9 cellular contexts compared by ENCODE assay signal in genomic region chr15:42118650-42119531, GRCh38. TPM values are rescaled to one million over a fixed set of nuclear protein-coding genes. Genes with fewer than 3 reads are reported as not detected.
DNase-seq lines count a peak whose midpoint lies in the region; TF ChIP-seq lines count a peak whose summit lies in the region.
"Had no signal": no experiment of that assay in that cellular context is flagged by ENCODE, and none has a peak within 500 bp of the region (broad histone marks: within the 10 kb centered on the region; RNA-seq: fewer than 3 reads in every experiment).

No MANE protein-coding gene starts in this region.

- peaks cover 11% of the 10 kb centered on the region for H3K27me3 Mint-ChIP-seq in T-helper 2 cell treated with Interferon-gamma antibody and Interleukin-4, amounts not matched to agents 5 μg/mL and 100 μg/mL, for 36 hours (ENCODE audit: low read depth)
- peaks cover 3% of the 10 kb centered on the region for H3K27me3 Mint-ChIP-seq in activated naive CD8-positive, alpha-beta T cell treated with anti-CD3 and anti-CD28 coated beads for 36 hours

- H3K9ac ChIP-seq in mucosa of rectum (ENCODE audit: low read depth in 1 of 2, low read length in 2 of 2), result peak overlapping the region; percentile 49 to 58

- H3K4me3 ChIP-seq in NB4 (ENCODE audit: low read depth, low read length) (no peak overlapping the region), mucosa of rectum (ENCODE audit: low read length in 2 of 2) (peak overlapping the region; percentile 56 to 73)

- no peak overlapping the region for H3K4me3 Mint-ChIP-seq in T-helper 2 cell treated with Interferon-gamma antibody and Interleukin-4, amounts not matched to agents 5 μg/mL and 100 μg/mL, for 36 hours
- H3K4me3 Mint-ChIP-seq in activated naive CD8-positive, alpha-beta T cell treated with anti-CD3 and anti-CD28 coated beads for 36 hours, result no peak overlapping the region

- H3K36me3 ChIP-seq in mucosa of rectum (ENCODE audit: control insufficient read depth in 2 of 2, insufficient read depth in 2 of 2, low read length in 2 of 2), result no peaks in the 10 kb centered on the region

- peaks cover 0 to 2% of the 10 kb centered on the region in 2 donors for H3K27me3 ChIP-seq in mucosa of rectum (ENCODE audit: control insufficient read depth in 2 of 2, insufficient read depth in 2 of 2, low read length in 2 of 2)

- H3K4me1 ChIP-seq in mucosa of rectum (ENCODE audit: control insufficient read depth in 2 of 2, insufficient read depth in 2 of 2, low read length in 2 of 2), result peaks cover 14 to 16% of the 10 kb centered on the region in 2 donors

- H3K36me3 Mint-ChIP-seq in T-helper 2 cell treated with Interferon-gamma antibody and Interleukin-4, amounts not matched to agents 5 μg/mL and 100 μg/mL, for 36 hours (ENCODE audit: low read depth), result no peaks in the 10 kb centered on the region
- H3K36me3 Mint-ChIP-seq in activated naive CD8-positive, alpha-beta T cell treated with anti-CD3 and anti-CD28 coated beads for 36 hours, result peaks cover 2% of the 10 kb centered on the region

- H3K4me1 Mint-ChIP-seq in T-helper 2 cell treated with Interferon-gamma antibody and Interleukin-4, amounts not matched to agents 5 μg/mL and 100 μg/mL, for 36 hours (ENCODE audit: low read depth), result peaks cover 2% of the 10 kb centered on the region
- no peaks in the 10 kb centered on the region for H3K4me1 Mint-ChIP-seq in activated naive CD8-positive, alpha-beta T cell treated with anti-CD3 and anti-CD28 coated beads for 36 hours

- no peak overlapping the region for H3K27ac Mint-ChIP-seq in T-helper 2 cell treated with Interferon-gamma antibody and Interleukin-4, amounts not matched to agents 5 μg/mL and 100 μg/mL, for 36 hours
- no peak overlapping the region for H3K27ac Mint-ChIP-seq in activated naive CD8-positive, alpha-beta T cell treated with anti-CD3 and anti-CD28 coated beads for 36 hours

- no peaks in the 10 kb centered on the region for H3K9me3 ChIP-seq in mucosa of rectum (ENCODE audit: control insufficient read depth in 2 of 2, low read length in 2 of 2)

- no peaks in the 10 kb centered on the region for H3K9me3 Mint-ChIP-seq in T-helper 2 cell treated with Interferon-gamma antibody and Interleukin-4, amounts not matched to agents 5 μg/mL and 100 μg/mL, for 36 hours
- peaks cover 3% of the 10 kb centered on the region for H3K9me3 Mint-ChIP-seq in activated naive CD8-positive, alpha-beta T cell treated with anti-CD3 and anti-CD28 coated beads for 36 hours

- peak overlapping the region; percentile 72 to 74 for H3K27ac ChIP-seq in mucosa of rectum (ENCODE audit: low read depth in 2 of 2, low read length in 2 of 2)

- TF ChIP-seq POLR2A in NB4 (IDR thresholded peaks at IDR 0.05; ENCODE audit: extremely low read depth, insufficient read length), result no peak

- peak; percentile 48 for DNase-seq in ELF-1 (ENCODE audit: low read depth, low spot score)
- peak; percentile 42 for DNase-seq in NB4 (ENCODE audit: low read depth)
- peak; percentile 29 for DNase-seq in SK-N-DZ (ENCODE audit: low spot score)
- no peak for DNase-seq in medulla oblongata (ENCODE audit: extremely low spot score)
- no peak for DNase-seq in stimulated activated naive CD4-positive, alpha-beta T cell treated with Interleukin-2 at 50 U/mL for 16 hours (lab: John Stamatoyannopoulos, UW)
- DNase-seq in T-helper 2 cell treated with Interferon-gamma antibody and Interleukin-4, amounts not matched to agents 5 μg/mL and 100 μg/mL, for 36 hours (ENCODE audit: low spot score), result no peak
- DNase-seq in activated naive CD8-positive, alpha-beta T cell treated with anti-CD3 and anti-CD28 coated beads for 36 hours, result no peak
- DNase-seq: activated CD4-positive, alpha-beta T cell treated with anti-CD3 and anti-CD28 coated beads, Interleukin-2, amount 50 U/mL, for 4 hours had no signal

- no peak for TF ChIP-seq CTCF in NB4 (IDR thresholded peaks at IDR 0.05; ENCODE audit: low read depth, low read length)

RNA-seq across cellular contexts. Expression of gene PLA2G4D, which starts 24.5 kb away (rescaled TPM):
- not detected in 2 replicates for polyA plus RNA-seq in SK-N-DZ (2014; cell fraction: cytosol; rRNA removed)
- not detected in 2 replicates for polyA plus RNA-seq in SK-N-DZ (2014; cell fraction: nucleus; rRNA removed)
- total RNA-seq in activated naive CD8-positive, alpha-beta T cell treated with anti-CD3 and anti-CD28 coated beads for 36 hours, result not detected

RNA-seq across cellular contexts. Expression of gene PLA2G4F, which starts 37.5 kb away (rescaled TPM):
- polyA plus RNA-seq in SK-N-DZ (2014; cell fraction: cytosol; rRNA removed), result not detected in 2 replicates
- not detected in 2 replicates for polyA plus RNA-seq in SK-N-DZ (2014; cell fraction: nucleus; rRNA removed)
- not detected for total RNA-seq in activated naive CD8-positive, alpha-beta T cell treated with anti-CD3 and anti-CD28 coated beads for 36 hours

Comparison
In these comparisons a context has a peak if more than half of its experiments do, and no peak if none do; other contexts are left out.
1. DNase-seq: peak in ELF-1 (single experiment), NB4 (single experiment) and SK-N-DZ (single experiment); none in medulla oblongata (single experiment), stimulated activated naive CD4-positive, alpha-beta T cell treated with Interleukin-2 at 50 U/mL for 16 hours (single experiment), T-helper 2 cell treated with Interferon-gamma antibody and Interleukin-4, amounts not matched to agents 5 μg/mL and 100 μg/mL, for 36 hours (single experiment) and activated naive CD8-positive, alpha-beta T cell treated with anti-CD3 and anti-CD28 coated beads for 36 hours (single experiment).